In the genomic region with DNA sequence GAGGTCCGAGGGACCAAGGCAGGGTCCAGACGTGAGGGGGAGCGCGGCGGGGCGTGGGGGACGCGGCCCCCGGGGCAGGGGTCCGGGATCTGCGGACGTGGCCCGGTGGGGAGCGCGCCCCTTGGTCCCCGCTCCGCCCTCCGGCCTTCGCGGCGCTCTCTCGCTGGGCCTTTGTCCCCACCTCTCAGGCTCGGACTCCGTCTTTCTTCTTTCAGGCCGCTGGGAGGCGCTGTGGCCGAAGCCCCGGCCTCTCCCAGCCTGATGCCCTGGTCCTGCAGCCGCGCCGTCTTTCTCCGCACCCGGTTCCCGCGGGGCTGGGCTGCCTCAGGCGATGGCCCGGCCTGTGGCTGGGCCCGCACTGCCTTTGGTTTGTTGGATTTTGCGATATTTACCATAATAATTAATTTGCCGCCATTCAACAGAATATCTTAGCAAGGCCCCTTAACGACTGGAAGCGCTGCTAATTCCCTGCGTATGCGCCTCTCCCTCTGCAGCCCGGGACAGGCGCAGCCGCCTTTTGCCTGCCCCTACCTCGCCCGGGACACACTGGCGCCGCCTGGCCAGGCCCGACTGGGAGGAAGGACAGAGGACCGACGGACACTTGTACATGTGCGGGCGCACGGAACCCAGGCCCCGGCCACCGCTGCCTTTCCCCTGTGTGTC, we compare ENCODE assay signal across 1 cellular context.
TF ChIP-seq lines count a peak whose summit lies in the region.

No MANE protein-coding gene starts in this region.

TF ChIP-seq in HepG2, 621 proteins besides CTCF, POLR2A, EP300 and RAD21 (continued from another document and continues in another):
- TF ChIP-seq, protein P1, sequence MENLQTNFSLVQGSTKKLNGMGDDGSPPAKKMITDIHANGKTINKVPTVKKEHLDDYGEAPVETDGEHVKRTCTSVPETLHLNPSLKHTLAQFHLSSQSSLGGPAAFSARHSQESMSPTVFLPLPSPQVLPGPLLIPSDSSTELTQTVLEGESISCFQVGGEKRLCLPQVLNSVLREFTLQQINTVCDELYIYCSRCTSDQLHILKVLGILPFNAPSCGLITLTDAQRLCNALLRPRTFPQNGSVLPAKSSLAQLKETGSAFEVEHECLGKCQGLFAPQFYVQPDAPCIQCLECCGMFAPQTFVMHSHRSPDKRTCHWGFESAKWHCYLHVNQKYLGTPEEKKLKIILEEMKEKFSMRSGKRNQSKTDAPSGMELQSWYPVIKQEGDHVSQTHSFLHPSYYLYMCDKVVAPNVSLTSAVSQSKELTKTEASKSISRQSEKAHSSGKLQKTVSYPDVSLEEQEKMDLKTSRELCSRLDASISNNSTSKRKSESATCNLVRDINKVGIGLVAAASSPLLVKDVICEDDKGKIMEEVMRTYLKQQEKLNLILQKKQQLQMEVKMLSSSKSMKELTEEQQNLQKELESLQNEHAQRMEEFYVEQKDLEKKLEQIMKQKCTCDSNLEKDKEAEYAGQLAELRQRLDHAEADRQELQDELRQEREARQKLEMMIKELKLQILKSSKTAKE (CRISPR knock-in tag; IDR thresholded peaks at IDR 0.05; ENCODE audit: borderline replicate concordance), result no peak
- TF ChIP-seq, protein P2, sequence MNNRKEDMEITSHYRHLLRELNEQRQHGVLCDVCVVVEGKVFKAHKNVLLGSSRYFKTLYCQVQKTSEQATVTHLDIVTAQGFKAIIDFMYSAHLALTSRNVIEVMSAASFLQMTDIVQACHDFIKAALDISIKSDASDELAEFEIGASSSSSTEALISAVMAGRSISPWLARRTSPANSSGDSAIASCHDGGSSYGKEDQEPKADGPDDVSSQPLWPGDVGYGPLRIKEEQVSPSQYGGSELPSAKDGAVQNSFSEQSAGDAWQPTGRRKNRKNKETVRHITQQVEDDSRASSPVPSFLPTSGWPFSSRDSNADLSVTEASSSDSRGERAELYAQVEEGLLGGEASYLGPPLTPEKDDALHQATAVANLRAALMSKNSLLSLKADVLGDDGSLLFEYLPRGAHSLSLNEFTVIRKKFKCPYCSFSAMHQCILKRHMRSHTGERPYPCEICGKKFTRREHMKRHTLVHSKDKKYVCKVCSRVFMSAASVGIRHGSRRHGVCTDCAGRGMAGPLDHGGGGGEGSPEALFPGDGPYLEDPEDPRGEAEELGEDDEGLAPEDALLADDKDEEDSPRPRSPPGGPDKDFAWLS (CRISPR knock-in tag; IDR thresholded peaks at IDR 0.05; ENCODE audit: borderline replicate concordance), result 0 out of 2 replicates have a peak, but pooled peaks have one; percentile 70
- peak; percentile 61; the same call in 1 of the 2 replicates for TF ChIP-seq ERF (CRISPR knock-in tag; IDR thresholded peaks at IDR 0.05)
- peak; percentile 31; the same call in 1 of the 2 replicates for TF ChIP-seq ZNF235 (CRISPR knock-in tag; IDR thresholded peaks at IDR 0.05; ENCODE audit: borderline replicate concordance)
- no peak for TF ChIP-seq SETDB1 (CRISPR knock-in tag; IDR thresholded peaks at IDR 0.05; ENCODE audit: borderline replicate concordance)
- peak; percentile 15; the same call in 1 of the 2 replicates for TF ChIP-seq SOX5 (CRISPR knock-in tag; IDR thresholded peaks at IDR 0.05; ENCODE audit: borderline replicate concordance)
- TF ChIP-seq, protein P3, sequence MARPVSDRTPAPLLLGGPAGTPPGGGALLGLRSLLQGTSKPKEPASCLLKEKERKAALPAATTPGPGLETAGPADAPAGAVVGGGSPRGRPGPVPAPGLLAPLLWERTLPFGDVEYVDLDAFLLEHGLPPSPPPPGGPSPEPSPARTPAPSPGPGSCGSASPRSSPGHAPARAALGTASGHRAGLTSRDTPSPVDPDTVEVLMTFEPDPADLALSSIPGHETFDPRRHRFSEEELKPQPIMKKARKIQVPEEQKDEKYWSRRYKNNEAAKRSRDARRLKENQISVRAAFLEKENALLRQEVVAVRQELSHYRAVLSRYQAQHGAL (CRISPR knock-in tag; IDR thresholded peaks at IDR 0.05; ENCODE audit: not compliant biosample characterization), result no peak
- TF ChIP-seq, protein P4, sequence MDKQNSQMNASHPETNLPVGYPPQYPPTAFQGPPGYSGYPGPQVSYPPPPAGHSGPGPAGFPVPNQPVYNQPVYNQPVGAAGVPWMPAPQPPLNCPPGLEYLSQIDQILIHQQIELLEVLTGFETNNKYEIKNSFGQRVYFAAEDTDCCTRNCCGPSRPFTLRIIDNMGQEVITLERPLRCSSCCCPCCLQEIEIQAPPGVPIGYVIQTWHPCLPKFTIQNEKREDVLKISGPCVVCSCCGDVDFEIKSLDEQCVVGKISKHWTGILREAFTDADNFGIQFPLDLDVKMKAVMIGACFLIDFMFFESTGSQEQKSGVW (CRISPR knock-in tag; IDR thresholded peaks at IDR 0.05; ENCODE audit: borderline replicate concordance), result no peak; the same call in 1 of the 2 replicates
- TF ChIP-seq, protein P5, sequence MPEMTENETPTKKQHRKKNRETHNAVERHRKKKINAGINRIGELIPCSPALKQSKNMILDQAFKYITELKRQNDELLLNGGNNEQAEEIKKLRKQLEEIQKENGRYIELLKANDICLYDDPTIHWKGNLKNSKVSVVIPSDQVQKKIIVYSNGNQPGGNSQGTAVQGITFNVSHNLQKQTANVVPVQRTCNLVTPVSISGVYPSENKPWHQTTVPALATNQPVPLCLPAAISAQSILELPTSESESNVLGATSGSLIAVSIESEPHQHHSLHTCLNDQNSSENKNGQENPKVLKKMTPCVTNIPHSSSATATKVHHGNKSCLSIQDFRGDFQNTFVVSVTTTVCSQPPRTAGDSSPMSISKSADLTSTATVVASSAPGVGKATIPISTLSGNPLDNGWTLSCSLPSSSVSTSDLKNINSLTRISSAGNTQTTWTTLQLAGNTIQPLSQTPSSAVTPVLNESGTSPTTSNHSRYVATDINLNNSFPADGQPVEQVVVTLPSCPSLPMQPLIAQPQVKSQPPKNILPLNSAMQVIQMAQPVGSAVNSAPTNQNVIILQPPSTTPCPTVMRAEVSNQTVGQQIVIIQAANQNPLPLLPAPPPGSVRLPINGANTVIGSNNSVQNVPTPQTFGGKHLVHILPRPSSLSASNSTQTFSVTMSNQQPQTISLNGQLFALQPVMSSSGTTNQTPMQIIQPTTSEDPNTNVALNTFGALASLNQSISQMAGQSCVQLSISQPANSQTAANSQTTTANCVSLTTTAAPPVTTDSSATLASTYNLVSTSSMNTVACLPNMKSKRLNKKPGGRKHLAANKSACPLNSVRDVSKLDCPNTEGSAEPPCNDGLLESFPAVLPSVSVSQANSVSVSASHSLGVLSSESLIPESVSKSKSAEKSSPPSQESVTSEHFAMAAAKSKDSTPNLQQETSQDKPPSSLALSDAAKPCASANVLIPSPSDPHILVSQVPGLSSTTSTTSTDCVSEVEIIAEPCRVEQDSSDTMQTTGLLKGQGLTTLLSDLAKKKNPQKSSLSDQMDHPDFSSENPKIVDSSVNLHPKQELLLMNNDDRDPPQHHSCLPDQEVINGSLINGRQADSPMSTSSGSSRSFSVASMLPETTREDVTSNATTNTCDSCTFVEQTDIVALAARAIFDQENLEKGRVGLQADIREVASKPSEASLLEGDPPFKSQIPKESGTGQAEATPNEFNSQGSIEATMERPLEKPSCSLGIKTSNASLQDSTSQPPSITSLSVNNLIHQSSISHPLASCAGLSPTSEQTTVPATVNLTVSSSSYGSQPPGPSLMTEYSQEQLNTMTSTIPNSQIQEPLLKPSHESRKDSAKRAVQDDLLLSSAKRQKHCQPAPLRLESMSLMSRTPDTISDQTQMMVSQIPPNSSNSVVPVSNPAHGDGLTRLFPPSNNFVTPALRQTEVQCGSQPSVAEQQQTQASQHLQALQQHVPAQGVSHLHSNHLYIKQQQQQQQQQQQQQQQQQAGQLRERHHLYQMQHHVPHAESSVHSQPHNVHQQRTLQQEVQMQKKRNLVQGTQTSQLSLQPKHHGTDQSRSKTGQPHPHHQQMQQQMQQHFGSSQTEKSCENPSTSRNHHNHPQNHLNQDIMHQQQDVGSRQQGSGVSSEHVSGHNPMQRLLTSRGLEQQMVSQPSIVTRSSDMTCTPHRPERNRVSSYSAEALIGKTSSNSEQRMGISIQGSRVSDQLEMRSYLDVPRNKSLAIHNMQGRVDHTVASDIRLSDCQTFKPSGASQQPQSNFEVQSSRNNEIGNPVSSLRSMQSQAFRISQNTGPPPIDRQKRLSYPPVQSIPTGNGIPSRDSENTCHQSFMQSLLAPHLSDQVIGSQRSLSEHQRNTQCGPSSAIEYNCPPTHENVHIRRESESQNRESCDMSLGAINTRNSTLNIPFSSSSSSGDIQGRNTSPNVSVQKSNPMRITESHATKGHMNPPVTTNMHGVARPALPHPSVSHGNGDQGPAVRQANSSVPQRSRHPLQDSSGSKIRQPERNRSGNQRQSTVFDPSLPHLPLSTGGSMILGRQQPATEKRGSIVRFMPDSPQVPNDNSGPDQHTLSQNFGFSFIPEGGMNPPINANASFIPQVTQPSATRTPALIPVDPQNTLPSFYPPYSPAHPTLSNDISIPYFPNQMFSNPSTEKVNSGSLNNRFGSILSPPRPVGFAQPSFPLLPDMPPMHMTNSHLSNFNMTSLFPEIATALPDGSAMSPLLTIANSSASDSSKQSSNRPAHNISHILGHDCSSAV (CRISPR knock-in tag; IDR thresholded peaks at IDR 0.05; ENCODE audit: borderline replicate concordance), result no peak
- peak; percentile 46; the same call in 1 of the 2 replicates for TF ChIP-seq ESRRA (CRISPR knock-in tag; IDR thresholded peaks at IDR 0.05; ENCODE audit: low read depth)
- TF ChIP-seq ZFX (CRISPR knock-in tag; IDR thresholded peaks at IDR 0.05; ENCODE audit: low read depth), result peak; percentile 85
- TF ChIP-seq RBM39 (IDR thresholded peaks at IDR 0.05; ENCODE audit: low read depth, low read length, poor library complexity, severe bottlenecking), result peak; percentile 50
- TF ChIP-seq ZNF616 (CRISPR knock-in tag; IDR thresholded peaks at IDR 0.05; ENCODE audit: low read depth), result 0 out of 2 replicates have a peak, but pooled peaks have one; percentile 26
- peak; percentile 75 for TF ChIP-seq ZNF331 (CRISPR knock-in tag; IDR thresholded peaks at IDR 0.05)
- TF ChIP-seq, protein P6, sequence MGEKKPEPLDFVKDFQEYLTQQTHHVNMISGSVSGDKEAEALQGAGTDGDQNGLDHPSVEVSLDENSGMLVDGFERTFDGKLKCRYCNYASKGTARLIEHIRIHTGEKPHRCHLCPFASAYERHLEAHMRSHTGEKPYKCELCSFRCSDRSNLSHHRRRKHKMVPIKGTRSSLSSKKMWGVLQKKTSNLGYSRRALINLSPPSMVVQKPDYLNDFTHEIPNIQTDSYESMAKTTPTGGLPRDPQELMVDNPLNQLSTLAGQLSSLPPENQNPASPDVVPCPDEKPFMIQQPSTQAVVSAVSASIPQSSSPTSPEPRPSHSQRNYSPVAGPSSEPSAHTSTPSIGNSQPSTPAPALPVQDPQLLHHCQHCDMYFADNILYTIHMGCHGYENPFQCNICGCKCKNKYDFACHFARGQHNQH (CRISPR knock-in tag; IDR thresholded peaks at IDR 0.05), result 0 out of 2 replicates have a peak, but pooled peaks have one; percentile 17
- TF ChIP-seq, protein P7, sequence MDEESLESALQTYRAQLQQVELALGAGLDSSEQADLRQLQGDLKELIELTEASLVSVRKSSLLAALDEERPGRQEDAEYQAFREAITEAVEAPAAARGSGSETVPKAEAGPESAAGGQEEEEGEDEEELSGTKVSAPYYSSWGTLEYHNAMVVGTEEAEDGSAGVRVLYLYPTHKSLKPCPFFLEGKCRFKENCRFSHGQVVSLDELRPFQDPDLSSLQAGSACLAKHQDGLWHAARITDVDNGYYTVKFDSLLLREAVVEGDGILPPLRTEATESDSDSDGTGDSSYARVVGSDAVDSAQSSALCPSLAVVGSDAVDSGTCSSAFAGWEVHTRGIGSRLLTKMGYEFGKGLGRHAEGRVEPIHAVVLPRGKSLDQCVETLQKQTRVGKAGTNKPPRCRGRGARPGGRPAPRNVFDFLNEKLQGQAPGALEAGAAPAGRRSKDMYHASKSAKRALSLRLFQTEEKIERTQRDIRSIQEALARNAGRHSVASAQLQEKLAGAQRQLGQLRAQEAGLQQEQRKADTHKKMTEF (CRISPR knock-in tag; IDR thresholded peaks at IDR 0.05), result peak; percentile 64; the same call in 1 of the 2 replicates
- TF ChIP-seq, protein P8, sequence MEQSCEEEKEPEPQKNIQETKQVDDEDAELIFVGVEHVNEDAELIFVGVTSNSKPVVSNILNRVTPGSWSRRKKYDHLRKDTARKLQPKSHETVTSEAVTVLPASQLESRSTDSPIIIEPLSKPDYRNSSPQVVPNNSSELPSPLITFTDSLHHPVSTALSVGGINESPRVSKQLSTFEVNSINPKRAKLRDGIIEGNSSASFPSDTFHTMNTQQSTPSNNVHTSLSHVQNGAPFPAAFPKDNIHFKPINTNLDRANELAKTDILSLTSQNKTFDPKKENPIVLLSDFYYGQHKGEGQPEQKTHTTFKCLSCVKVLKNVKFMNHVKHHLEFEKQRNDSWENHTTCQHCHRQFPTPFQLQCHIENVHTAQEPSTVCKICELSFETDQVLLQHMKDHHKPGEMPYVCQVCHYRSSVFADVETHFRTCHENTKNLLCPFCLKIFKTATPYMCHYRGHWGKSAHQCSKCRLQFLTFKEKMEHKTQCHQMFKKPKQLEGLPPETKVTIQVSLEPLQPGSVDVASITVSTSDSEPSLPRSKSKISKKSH (CRISPR knock-in tag; IDR thresholded peaks at IDR 0.05; ENCODE audit: borderline replicate concordance), result no peak
- TF ChIP-seq TSC22D2 (CRISPR knock-in tag; IDR thresholded peaks at IDR 0.05; ENCODE audit: borderline replicate concordance), result no peak
- TF ChIP-seq KMT2A (CRISPR knock-in tag; IDR thresholded peaks at IDR 0.05), result 0 out of 2 replicates have a peak, but pooled peaks have one; percentile 44
- peak; percentile 67; the same call in 1 of the 2 replicates for TF ChIP-seq NFKB2 (CRISPR knock-in tag; IDR thresholded peaks at IDR 0.05; ENCODE audit: borderline replicate concordance)
- TF ChIP-seq ZMYM3 (CRISPR knock-in tag; IDR thresholded peaks at IDR 0.05), result peak; percentile 85
- TF ChIP-seq HNRNPH1 (optimal IDR thresholded peaks at IDR 0.05; ENCODE audit: low read depth, low read length), result no peak
- TF ChIP-seq ASH2L (IDR thresholded peaks at IDR 0.05; ENCODE audit: insufficient read length, low read depth, low read length), result no peak
- TF ChIP-seq NR2C2 (CRISPR knock-in tag; IDR thresholded peaks at IDR 0.05; ENCODE audit: borderline replicate concordance), result peak; percentile 30; the same call in 1 of the 2 replicates
- TF ChIP-seq RFX5 (IDR thresholded peaks at IDR 0.05; ENCODE audit: low read depth, low read length), result no peak
